Comparison of ENCODE assay signal across 14 cellular contexts in the genomic region with DNA sequence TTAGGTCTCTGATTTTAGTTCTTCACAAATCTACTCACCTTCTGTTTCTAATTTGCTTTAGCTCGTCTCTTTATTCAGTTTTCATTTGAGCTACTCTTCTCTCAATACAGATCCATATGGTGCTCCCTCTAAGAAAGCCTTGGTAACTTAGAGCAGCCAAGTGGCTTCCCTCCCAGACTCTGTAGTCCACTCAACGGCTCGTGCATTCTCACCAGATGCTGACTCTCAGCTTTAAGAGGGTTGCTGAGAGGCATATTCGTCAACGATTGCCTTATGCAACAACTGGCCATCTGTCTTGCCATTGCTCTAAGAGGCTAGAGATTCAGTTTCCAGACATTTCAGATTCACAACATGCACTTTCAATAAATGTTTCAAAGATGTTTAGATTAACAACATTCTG.
"Had no signal": no experiment of that assay in that cellular context is flagged by ENCODE, and none has a peak within 500 bp of the region (broad histone marks: within the 10 kb centered on the region; RNA-seq: fewer than 3 reads in every experiment).

No MANE protein-coding gene starts in this region.

- H3K9me3 ChIP-seq: ascending aorta, breast epithelium, gastroesophageal sphincter, right atrium auricular region, tibial artery had no signal

- H3K4me1 Mint-ChIP-seq: activated naive CD4-positive, alpha-beta T cell treated with anti-CD3 and anti-CD28 coated beads, Interleukin-2, amount 50 U/mL, for 24 hours; immature natural killer cell had no signal

- H3K27ac ChIP-seq: ascending aorta, breast epithelium, gastroesophageal sphincter, right atrium auricular region, tibial artery had no signal

- H3K36me3 ChIP-seq: ascending aorta, breast epithelium, gastroesophageal sphincter, right atrium auricular region, tibial artery had no signal

- DNase-seq: activated CD4-positive, alpha-beta T cell treated with anti-CD3 and anti-CD28 coated beads, Interleukin-2, amount 50 U/mL, for 1 hour; activated gamma-delta T cell; cortex of kidney; immature natural killer cell; left ventricle myocardium superior; stimulated activated CD4-positive, alpha-beta T cell treated with anti-CD3 and anti-CD28 coated beads, Interleukin-2, amount 100 ng/mL, for 24 hours; stimulated activated naive CD4-positive, alpha-beta T cell treated with Interleukin-2 at 50 U/mL for 16 hours; tibial artery had no signal

- H3K36me3 Mint-ChIP-seq: activated naive CD4-positive, alpha-beta T cell treated with anti-CD3 and anti-CD28 coated beads, Interleukin-2, amount 50 U/mL, for 24 hours had no signal

- H3K4me3 Mint-ChIP-seq: activated naive CD4-positive, alpha-beta T cell treated with anti-CD3 and anti-CD28 coated beads, Interleukin-2, amount 50 U/mL, for 24 hours; immature natural killer cell had no signal

- H3K27me3 ChIP-seq: ascending aorta, breast epithelium, gastroesophageal sphincter, right atrium auricular region, tibial artery had no signal

- H3K27ac Mint-ChIP-seq: activated naive CD4-positive, alpha-beta T cell treated with anti-CD3 and anti-CD28 coated beads, Interleukin-2, amount 50 U/mL, for 24 hours; immature natural killer cell; progenitor cell of endocrine pancreas had no signal

- H3K4me1 ChIP-seq: ascending aorta, breast epithelium, gastroesophageal sphincter, right atrium auricular region, tibial artery had no signal

- H3K4me3 ChIP-seq: ascending aorta, breast epithelium, gastroesophageal sphincter, right atrium auricular region, tibial artery had no signal

- H3K27me3 Mint-ChIP-seq: activated naive CD4-positive, alpha-beta T cell treated with anti-CD3 and anti-CD28 coated beads, Interleukin-2, amount 50 U/mL, for 24 hours; progenitor cell of endocrine pancreas had no signal
